In genomic region chr19:16057062-16057461, GRCh38 we compare ENCODE assay signal across 6 cellular contexts.
"Had no signal": no experiment of that assay in that cellular context is flagged by ENCODE, and none has a peak within 500 bp of the region (broad histone marks: within the 10 kb centered on the region; RNA-seq: fewer than 3 reads in every experiment).

No MANE protein-coding gene starts in this region.

- H3K4me2 ChIP-seq: KMS-11 had no signal

- DNase-seq: IMR-90, KG1 had no signal

- H3K9ac ChIP-seq: KMS-11 had no signal

- ATAC-seq: HepG2 had no signal

- FAIRE-seq: HepG2, HTR-8/SVneo had no signal

- H3K27ac ChIP-seq: HL-60, KMS-11 had no signal
